Comparison of ENCODE assay signal across 12 cellular contexts in genomic region chr3:49780968-49781365, GRCh38. TPM values are rescaled to one million over a fixed set of nuclear protein-coding genes. Genes with fewer than 3 reads are reported as not detected.
"Had no signal": no experiment of that assay in that cellular context is flagged by ENCODE, and none has a peak within 500 bp of the region (broad histone marks: within the 10 kb centered on the region; RNA-seq: fewer than 3 reads in every experiment).

No MANE protein-coding gene starts in this region.

RNA-seq across cellular contexts. Expression of gene CDHR4, which starts 18.7 kb away (rescaled TPM):
- total RNA-seq: activated CD4-positive, alpha-beta T cell treated with anti-CD3 and anti-CD28 coated beads, Interleukin-2, amount 10 ng/mL, durations not matched to agents 24 days and 14 days; activated CD8-positive, alpha-beta T cell treated with anti-CD3 and anti-CD28 coated beads, Interleukin-2, amount 10 ng/mL, durations not matched to agents 7 days and 5 days; bronchial epithelial cell; cerebellum; fibroblast of lung; kidney epithelial cell; left lobe of liver; mononuclear cell; psoas muscle; transverse colon; vagina had no signal
- polyA plus RNA-seq: fibroblast of lung, immature natural killer cell had no signal

RNA-seq across cellular contexts. Expression of gene INKA1, which starts 22.1 kb away (rescaled TPM):
- total RNA-seq: kidney epithelial cell had no signal
